Comparison of ENCODE assay signal across 8 cellular contexts in the genomic region with DNA sequence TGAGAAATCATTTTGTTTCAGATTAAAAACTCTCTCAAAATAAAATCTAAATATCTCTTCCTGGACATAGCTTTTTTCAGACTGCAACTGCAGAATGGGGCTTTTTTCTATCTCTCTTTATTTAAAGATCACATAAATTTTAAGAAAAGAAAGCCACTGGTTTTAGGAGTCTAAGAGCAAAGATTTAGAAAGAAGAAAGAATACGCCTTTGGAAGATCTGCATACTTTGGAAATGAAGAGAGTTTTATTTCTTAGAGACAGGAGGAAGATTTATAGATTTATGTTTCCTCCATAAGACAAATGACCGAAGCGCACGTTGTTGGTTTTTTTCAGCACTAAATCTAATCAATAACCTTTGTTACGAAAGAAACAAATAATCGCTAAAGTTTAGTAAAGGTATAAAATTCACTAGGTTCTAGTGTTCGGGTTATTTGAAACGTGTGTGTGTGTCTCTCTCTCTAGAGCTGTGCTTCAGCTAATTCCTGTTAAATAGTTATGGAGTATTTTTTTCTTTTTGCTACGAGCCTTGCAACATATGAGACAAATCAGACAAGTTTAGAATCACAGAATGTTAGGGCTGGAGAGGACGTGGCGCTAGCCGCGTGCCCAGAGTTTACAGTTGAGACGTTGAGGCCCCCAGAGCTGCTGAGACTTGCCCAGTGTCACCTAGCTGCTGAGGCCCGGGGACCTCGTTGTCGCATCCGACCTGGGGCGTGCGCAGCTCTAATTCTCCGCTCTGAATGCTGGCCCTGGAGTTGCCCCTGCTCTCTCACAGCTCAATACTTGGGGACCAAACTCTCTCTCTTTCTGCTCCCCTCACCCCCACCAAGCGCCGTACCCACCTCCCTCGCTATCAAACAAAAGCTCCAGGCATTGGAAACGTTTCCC.
DNase-seq lines count a peak whose midpoint lies in the region; ATAC-seq and TF ChIP-seq lines count a peak whose summit lies in the region.

No MANE protein-coding gene starts in this region.

- peaks cover 22 to 41% of the 10 kb centered on the region in 2 donors for H3K4me1 ChIP-seq in left lung
- H3K4me1 ChIP-seq in suprapubic skin = peaks cover 30% of the 10 kb centered on the region

- DNase-seq in NCI-H82 (lab: John Stamatoyannopoulos, UW) (peak; percentile 4), NCI-H82 treated with DMSO at 0.1 percent for 48 hours (lab: John Stamatoyannopoulos, UW; ENCODE audit: unreplicated experiment) (no peak), astrocyte of the spinal cord (ENCODE audit: low read depth, low spot score) (peak; percentile 29), left lung (peak in 1 of 2 donors; percentile 74), suprapubic skin (ENCODE audit: low spot score in 2 of 2) (no peak), cerebellum (ENCODE audit: low spot score) (no peak)
- no peak for DNase-seq in activated CD4-positive, alpha-beta T cell treated with anti-CD3 and anti-CD28 coated beads, Interleukin-2, amount 50 U/mL, for 4 hours
- DNase-seq in stimulated activated CD4-positive, alpha-beta T cell treated with anti-CD3 and anti-CD28 coated beads, Interleukin-12 subunit alpha, Interleukin-12 subunit beta, amount 100 ng/mL, for 4 hours = no peak

- TF ChIP-seq EP300 in suprapubic skin (IDR thresholded peaks at IDR 0.05) = no peak

- in situ Hi-C loops in astrocyte of the spinal cord (cut with HindIII; ENCODE audit: low sequenced_read_pairs) = no loop called here

- TF ChIP-seq POLR2A in suprapubic skin (IDR thresholded peaks at IDR 0.05) = no peak

- H3K36me3 ChIP-seq in left lung (no peaks in the 10 kb centered on the region), suprapubic skin (no peaks in the 10 kb centered on the region)

- H3K4me3 ChIP-seq in astrocyte of the spinal cord (ENCODE audit: low read depth, low read length) (peak overlapping the region; percentile 39), left lung (peak overlapping the region; percentile 32 to 33), suprapubic skin (peak overlapping the region; percentile 50)

- ATAC-seq in left lung = peak; percentile 29

- TF ChIP-seq CTCF in astrocyte of the spinal cord (IDR thresholded peaks at IDR 0.05; ENCODE audit: low read depth, low read length) (no peak), left lung (IDR thresholded peaks at IDR 0.05) (no peak), suprapubic skin (IDR thresholded peaks at IDR 0.05) (no peak)

- 34% methylated on average over 18 of the region's 25 CpGs for WGBS in suprapubic skin

- H3K27ac ChIP-seq in left lung (peak overlapping the region; percentile 75 to 77), suprapubic skin (peak overlapping the region; percentile 61)

- intact Hi-C loops in left lung (cut with DNase I) = loop anchor here in 1 of 2 donors (10.0 kb wide), 1 partner anchor 173 kb away; no protein-coding TSS in a partner anchor

- H3K9me3 ChIP-seq in left lung (no peaks in the 10 kb centered on the region), suprapubic skin (no peaks in the 10 kb centered on the region)

- H3K27me3 ChIP-seq in left lung (peaks cover 0 to 42% of the 10 kb centered on the region in 2 donors), suprapubic skin (peaks cover 37% of the 10 kb centered on the region)

Comparison
In these comparisons a context has a peak if more than half of its experiments do, and no peak if none do; other contexts are left out.
1. DNase-seq: peak in NCI-H82 (single experiment) and astrocyte of the spinal cord (single experiment); none in NCI-H82 treated with DMSO at 0.1 percent for 48 hours (single experiment), suprapubic skin (0 of 2), activated CD4-positive, alpha-beta T cell treated with anti-CD3 and anti-CD28 coated beads, Interleukin-2, amount 50 U/mL, for 4 hours (0 of 2), cerebellum (single experiment) and stimulated activated CD4-positive, alpha-beta T cell treated with anti-CD3 and anti-CD28 coated beads, Interleukin-12 subunit alpha, Interleukin-12 subunit beta, amount 100 ng/mL, for 4 hours (single experiment).
2. Peak in every context shown above with its lines, with median percentiles within 50 percentile points of each other: H3K4me3 ChIP-seq.